ENCODE assay signal across 21 cellular contexts in genomic region chr3:163058190-163058854, GRCh38.
A peak's percentile ranks its signal among the peaks of the same experiment; 100 is the strongest.
DNase-seq lines count a peak whose midpoint lies in the region; ATAC-seq and TF ChIP-seq lines count a peak whose summit lies in the region.
"Had no signal": no experiment of that assay in that cellular context is flagged by ENCODE, and none has a peak within 500 bp of the region (broad histone marks: within the 10 kb centered on the region; RNA-seq: fewer than 3 reads in every experiment).

No MANE protein-coding gene starts in this region.

- H2AFZ ChIP-seq in GM23338 = peak overlapping the region; percentile 47; the same call in 1 of the 2 replicates

- ATAC-seq in GM23338 (no peak), upper lobe of left lung (ENCODE audit: low FRiP score in 2 of 2) (peak; percentile 46 to 62), lower lobe of right lung (no peak)
- ATAC-seq in activated CD4-positive, alpha-beta T cell treated with anti-CD3 and anti-CD28 coated beads for 36 hours = no peak

- no peak for DNase-seq in GM23338 (ENCODE audit: low spot score)
- DNase-seq in colonic mucosa = peak; percentile 24
- no peak for DNase-seq in upper lobe of left lung
- DNase-seq in lower lobe of right lung = no peak
- DNase-seq in NCI-H524 (lab: John Stamatoyannopoulos, UW) = no peak
- no peak for DNase-seq in activated CD4-positive, alpha-beta T cell treated with anti-CD3 and anti-CD28 coated beads for 36 hours
- DNase-seq: activated CD4-positive, alpha-beta memory T cell treated with anti-CD3 and anti-CD28 coated beads, Interleukin-2, amount 10 ng/mL, durations not matched to agents 7 days and 5 days; activated CD4-positive, CD25-positive, alpha-beta regulatory T cell; activated naive CD8-positive, alpha-beta T cell treated with anti-CD3 and anti-CD28 coated beads, Interleukin-2, amount 10 ng/mL, durations not matched to agents 7 days and 5 days; brain microvascular endothelial cell; effector memory CD4-positive, alpha-beta T cell; HFFc6; NCI-H2081; NCI-H226; retina; stimulated activated CD4-positive, alpha-beta T cell treated with anti-CD3 and anti-CD28 coated beads, Interleukin-12 subunit alpha, Interleukin-12 subunit beta, amount 100 ng/mL, for 4 hours; stimulated activated CD4-positive, alpha-beta T cell treated with anti-CD3 and anti-CD28 coated beads, Interleukin-4, amount 100 ng/mL, for 24 hours; stimulated activated naive CD4-positive, alpha-beta T cell; SW 1271 had no signal

- no peak overlapping the region for H3K4me3 ChIP-seq in GM23338
- no peak overlapping the region for H3K4me3 ChIP-seq in colonic mucosa
- H3K4me3 ChIP-seq in muscle layer of colon (ENCODE audit: low read depth in 1 of 2, low read length in 2 of 2) = peak overlapping the region in 1 of 2 donors; percentile 22
- H3K4me3 ChIP-seq in upper lobe of left lung = no peak overlapping the region
- no peak overlapping the region for H3K4me3 ChIP-seq in lower lobe of right lung
- H3K4me3 ChIP-seq: lung had no signal

- no peaks in the 10 kb centered on the region for H3K4me1 Mint-ChIP-seq in GM23338
- no peaks in the 10 kb centered on the region for H3K4me1 Mint-ChIP-seq in activated CD4-positive, alpha-beta T cell treated with anti-CD3 and anti-CD28 coated beads for 36 hours
- H3K4me1 Mint-ChIP-seq: activated CD4-positive, alpha-beta memory T cell treated with anti-CD3 and anti-CD28 coated beads, Interleukin-2, amount 10 ng/mL, durations not matched to agents 7 days and 5 days; activated naive CD8-positive, alpha-beta T cell treated with anti-CD3 and anti-CD28 coated beads, Interleukin-2, amount 10 ng/mL, durations not matched to agents 7 days and 5 days had no signal

- no peak overlapping the region for H3K4me2 ChIP-seq in GM23338

- H3K27ac ChIP-seq in GM23338 (ENCODE audit: low read depth) (no peak overlapping the region), colonic mucosa (no peak overlapping the region), muscle layer of colon (ENCODE audit: low read depth, low read length) (peak overlapping the region; percentile 39), upper lobe of left lung (no peak overlapping the region), lower lobe of right lung (no peak overlapping the region)
- H3K27ac ChIP-seq: brain microvascular endothelial cell had no signal

- no peak for TF ChIP-seq CTCF in GM23338 (conservative IDR thresholded peaks at IDR 0.05; ENCODE audit: low read depth in 2 of 2)
- TF ChIP-seq CTCF in colonic mucosa (IDR thresholded peaks at IDR 0.05) = no peak
- no peak for TF ChIP-seq CTCF in upper lobe of left lung (IDR thresholded peaks at IDR 0.05)
- TF ChIP-seq CTCF in lower lobe of right lung (IDR thresholded peaks at IDR 0.05) = no peak

- H3K9ac ChIP-seq in colonic mucosa (ENCODE audit: low read depth in 2 of 2, low read length in 2 of 2) = no peak overlapping the region
- H3K9ac ChIP-seq in muscle layer of colon (ENCODE audit: low read length) = no peak overlapping the region

- 68 to 77% methylated on average over 10 of the region's 10 CpGs for WGBS in upper lobe of left lung, 2 donors

- H4K20me1 ChIP-seq in GM23338 (replicated peaks; ENCODE audit: insufficient read depth) = no peaks in the 10 kb centered on the region

- no peaks in the 10 kb centered on the region for H3K27me3 ChIP-seq in GM23338 (ENCODE audit: insufficient read depth)
- no peaks in the 10 kb centered on the region for H3K27me3 ChIP-seq in colonic mucosa
- no peaks in the 10 kb centered on the region for H3K27me3 ChIP-seq in muscle layer of colon (ENCODE audit: control insufficient read depth in 1 of 2, insufficient read depth in 2 of 2, low read length in 2 of 2)
- H3K27me3 ChIP-seq in upper lobe of left lung = no peaks in the 10 kb centered on the region
- no peaks in the 10 kb centered on the region for H3K27me3 ChIP-seq in lower lobe of right lung (ENCODE audit: low read depth)
- H3K27me3 ChIP-seq: brain microvascular endothelial cell had no signal

- POLR2A ChIA-PET in activated CD4-positive, alpha-beta T cell treated with anti-CD3 and anti-CD28 coated beads for 36 hours (lab: Charles Lee) = interaction anchor here (0.7 kb wide), 1 partner anchor 824 kb away, joined by 3 read pairs; no protein-coding TSS in a partner anchor

- TF ChIP-seq POLR2A in upper lobe of left lung (IDR thresholded peaks at IDR 0.05) = no peak

- 0 out of 2 replicates have a peak, but pooled peaks cover 4% of the 10 kb centered on the region for H3K9me2 ChIP-seq in GM23338 (ENCODE audit: insufficient read depth)

- H3K36me3 Mint-ChIP-seq in GM23338 (ENCODE audit: low read depth) = peaks cover 9% of the 10 kb centered on the region; the same call in 2 of the 3 replicates
- no peaks in the 10 kb centered on the region for H3K36me3 Mint-ChIP-seq in activated CD4-positive, alpha-beta T cell treated with anti-CD3 and anti-CD28 coated beads for 36 hours (ENCODE audit: low read depth)
- H3K36me3 Mint-ChIP-seq: activated naive CD8-positive, alpha-beta T cell treated with anti-CD3 and anti-CD28 coated beads, Interleukin-2, amount 10 ng/mL, durations not matched to agents 7 days and 5 days had no signal

- TF ChIP-seq EP300 in upper lobe of left lung (IDR thresholded peaks at IDR 0.05) = no peak

- intact Hi-C loops in colonic mucosa (cut with DNase I) (no loop called here), lower lobe of right lung (cut with DNase I) (no loop called here)
- intact Hi-C loops in activated CD4-positive, alpha-beta T cell treated with anti-CD3 and anti-CD28 coated beads for 36 hours (cut with DNase I, micrococcal nuclease) = no loop called here

- H3K9me3 Mint-ChIP-seq in GM23338 = peaks cover 29% of the 10 kb centered on the region; the same call in 2 of the 3 replicates
- H3K9me3 Mint-ChIP-seq in activated CD4-positive, alpha-beta T cell treated with anti-CD3 and anti-CD28 coated beads for 36 hours (ENCODE audit: low read depth) = peaks cover 2% of the 10 kb centered on the region
- H3K9me3 Mint-ChIP-seq: activated CD4-positive, alpha-beta memory T cell treated with anti-CD3 and anti-CD28 coated beads, Interleukin-2, amount 10 ng/mL, durations not matched to agents 7 days and 5 days; activated naive CD8-positive, alpha-beta T cell treated with anti-CD3 and anti-CD28 coated beads, Interleukin-2, amount 10 ng/mL, durations not matched to agents 7 days and 5 days; HFFc6 had no signal

- no peaks in the 10 kb centered on the region for H3K9me3 ChIP-seq in colonic mucosa
- H3K9me3 ChIP-seq in muscle layer of colon (ENCODE audit: low read length) = no peaks in the 10 kb centered on the region
- H3K9me3 ChIP-seq in upper lobe of left lung = no peaks in the 10 kb centered on the region
- no peaks in the 10 kb centered on the region for H3K9me3 ChIP-seq in lower lobe of right lung

- no peak overlapping the region for H3K27ac Mint-ChIP-seq in GM23338
- no peak overlapping the region for H3K27ac Mint-ChIP-seq in activated CD4-positive, alpha-beta T cell treated with anti-CD3 and anti-CD28 coated beads for 36 hours
- H3K27ac Mint-ChIP-seq: activated CD4-positive, alpha-beta memory T cell treated with anti-CD3 and anti-CD28 coated beads, Interleukin-2, amount 10 ng/mL, durations not matched to agents 7 days and 5 days; activated naive CD8-positive, alpha-beta T cell treated with anti-CD3 and anti-CD28 coated beads, Interleukin-2, amount 10 ng/mL, durations not matched to agents 7 days and 5 days; HFFc6 had no signal

- H3K4me1 ChIP-seq in GM23338 (ENCODE audit: insufficient read depth) (no peaks in the 10 kb centered on the region), colonic mucosa (no peaks in the 10 kb centered on the region), muscle layer of colon (ENCODE audit: insufficient read depth, low read length) (peaks cover 17% of the 10 kb centered on the region), upper lobe of left lung (no peaks in the 10 kb centered on the region), lower lobe of right lung (no peaks in the 10 kb centered on the region)

- H3K36me3 ChIP-seq in GM23338 (ENCODE audit: insufficient read depth) (no peaks in the 10 kb centered on the region), colonic mucosa (no peaks in the 10 kb centered on the region), muscle layer of colon (ENCODE audit: insufficient read depth, low read length) (no peaks in the 10 kb centered on the region), upper lobe of left lung (no peaks in the 10 kb centered on the region), lower lobe of right lung (no peaks in the 10 kb centered on the region)
- H3K36me3 ChIP-seq: brain microvascular endothelial cell had no signal

- H3F3A ChIP-seq in GM23338 (replicated peaks; ENCODE audit: low read depth) = no peaks in the 10 kb centered on the region

- no peak overlapping the region for H3K4me3 Mint-ChIP-seq in GM23338
- H3K4me3 Mint-ChIP-seq in activated CD4-positive, alpha-beta T cell treated with anti-CD3 and anti-CD28 coated beads for 36 hours = no peak overlapping the region
- H3K4me3 Mint-ChIP-seq: activated CD4-positive, alpha-beta memory T cell treated with anti-CD3 and anti-CD28 coated beads, Interleukin-2, amount 10 ng/mL, durations not matched to agents 7 days and 5 days; activated naive CD8-positive, alpha-beta T cell treated with anti-CD3 and anti-CD28 coated beads, Interleukin-2, amount 10 ng/mL, durations not matched to agents 7 days and 5 days; HFFc6 had no signal

- CTCF ChIA-PET in activated CD4-positive, alpha-beta T cell treated with anti-CD3 and anti-CD28 coated beads for 36 hours (lab: Charles Lee) = no interaction called here

- no peaks in the 10 kb centered on the region for H3K79me2 ChIP-seq in GM23338 (replicated peaks; ENCODE audit: insufficient read depth)

- H3K27me3 Mint-ChIP-seq in GM23338 (ENCODE audit: insufficient read depth, low read depth, poor library complexity) = no peaks in the 10 kb centered on the region
- no peaks in the 10 kb centered on the region for H3K27me3 Mint-ChIP-seq in activated CD4-positive, alpha-beta T cell treated with anti-CD3 and anti-CD28 coated beads for 36 hours
- H3K27me3 Mint-ChIP-seq: activated CD4-positive, alpha-beta memory T cell treated with anti-CD3 and anti-CD28 coated beads, Interleukin-2, amount 10 ng/mL, durations not matched to agents 7 days and 5 days; activated naive CD8-positive, alpha-beta T cell treated with anti-CD3 and anti-CD28 coated beads, Interleukin-2, amount 10 ng/mL, durations not matched to agents 7 days and 5 days had no signal

TF ChIP-seq in GM23338, 12 proteins besides CTCF, POLR2A, EP300 and RAD21 (continues in another document):
- TF ChIP-seq EZH2phosphoT487 (IDR thresholded peaks at IDR 0.05; ENCODE audit: unreplicated experiment) (no peak), NANOG (IDR thresholded peaks at IDR 0.05; ENCODE audit: borderline replicate concordance) (no peak), POLR2AphosphoS5 (IDR thresholded peaks at IDR 0.05; ENCODE audit: low read depth) (no peak)
- TF ChIP-seq, protein P1, sequence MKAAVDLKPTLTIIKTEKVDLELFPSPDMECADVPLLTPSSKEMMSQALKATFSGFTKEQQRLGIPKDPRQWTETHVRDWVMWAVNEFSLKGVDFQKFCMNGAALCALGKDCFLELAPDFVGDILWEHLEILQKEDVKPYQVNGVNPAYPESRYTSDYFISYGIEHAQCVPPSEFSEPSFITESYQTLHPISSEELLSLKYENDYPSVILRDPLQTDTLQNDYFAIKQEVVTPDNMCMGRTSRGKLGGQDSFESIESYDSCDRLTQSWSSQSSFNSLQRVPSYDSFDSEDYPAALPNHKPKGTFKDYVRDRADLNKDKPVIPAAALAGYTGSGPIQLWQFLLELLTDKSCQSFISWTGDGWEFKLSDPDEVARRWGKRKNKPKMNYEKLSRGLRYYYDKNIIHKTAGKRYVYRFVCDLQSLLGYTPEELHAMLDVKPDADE (IDR thresholded peaks at IDR 0.05) = no peak

Comparison
In these comparisons a context has a peak if more than half of its experiments do, and no peak if none do; other contexts are left out.
1. ATAC-seq: peak in upper lobe of left lung (2 of 2); none in GM23338 (single experiment), lower lobe of right lung (0 of 2) and activated CD4-positive, alpha-beta T cell treated with anti-CD3 and anti-CD28 coated beads for 36 hours (single experiment).